In the genomic region with DNA sequence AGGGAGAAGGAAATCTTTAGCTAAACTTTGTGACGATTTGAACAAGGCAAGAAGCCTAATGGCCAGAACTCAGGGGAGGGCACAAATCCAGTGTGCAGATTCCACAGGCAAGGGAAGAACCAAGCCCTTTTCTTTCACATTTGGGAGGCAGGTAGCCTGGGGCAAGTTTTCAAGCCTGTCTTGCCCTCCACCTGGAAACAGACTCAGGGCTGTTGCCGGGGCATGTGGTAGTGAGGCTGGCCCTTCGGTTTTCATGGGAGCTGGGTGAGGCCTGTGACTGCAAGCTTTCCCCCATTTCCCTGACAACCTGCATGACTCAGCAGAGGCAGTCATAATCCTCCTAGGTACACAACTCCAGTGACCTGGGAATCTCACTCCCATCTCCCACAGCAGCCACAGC, we compare ENCODE assay signal across 6 cellular contexts.
DNase-seq lines count a peak whose midpoint lies in the region; TF ChIP-seq lines count a peak whose summit lies in the region.
"Not testable (repeated sequence)": the region's sequence is repeated elsewhere in the genome, so short reads cannot be mapped to it uniquely, and the experiment has no call there.

No MANE protein-coding gene starts in this region.

- 11% methylated on average over 3 of the region's 3 CpGs for WGBS in mammary epithelial cell (ENCODE audit: low coverage, missing lambda C conversion rate)

- not testable (repeated sequence) for H4K20me1 ChIP-seq in PC-9 (ENCODE audit: insufficient read depth); mammary epithelial cell (ENCODE audit: insufficient read depth, low read length)

- H3K9me2 ChIP-seq in PC-9 (ENCODE audit: insufficient read depth) = not testable (repeated sequence)

- H3K4me3 ChIP-seq in PC-9; mammary epithelial cell (replicated peaks in 1 of 3; ENCODE audit: insufficient read depth in 1 of 3, low read depth in 2 of 3, low read length in 3 of 3): not testable (repeated sequence)

- peak overlapping the region; percentile 77 for H2AFZ ChIP-seq in PC-9
- H2AFZ ChIP-seq in mammary epithelial cell (ENCODE audit: low read depth, low read length) = peak overlapping the region; percentile 75

- dilution Hi-C loops in mammary epithelial cell (cut with HindIII; ENCODE audit: low sequenced_read_pairs) = not testable (repeated sequence)

- in situ Hi-C loops in Caki2 (cut with HindIII; ENCODE audit: low pct_unique_long_range_greater_than_20kb, low sequenced_read_pairs); mammary epithelial cell (cut with MboI; ENCODE audit: low sequenced_read_pairs in 2 of 2): not testable (repeated sequence)

- H3K79me2 ChIP-seq in PC-9 (ENCODE audit: low read depth); mammary epithelial cell (ENCODE audit: insufficient read depth, low read length): not testable (repeated sequence)

- TF ChIP-seq CTCF in PC-9 (conservative IDR thresholded peaks at IDR 0.05); mammary epithelial cell (conservative IDR thresholded peaks at IDR 0.05 in 1 of 2, IDR thresholded peaks at IDR 0.05 in 1 of 2; ENCODE audit: extremely low read depth in 1 of 2, insufficient read depth in 1 of 2, low read depth in 1 of 2, low read length in 2 of 2): not testable (repeated sequence)

- CTCF ChIA-PET in PC-9 (lab: Charles Lee); mammary epithelial cell (lab: Charles Lee; ENCODE audit: low non-redundant PET): not testable (repeated sequence)

- peak overlapping the region; percentile 25 for H3K4me2 ChIP-seq in PC-9
- H3K4me2 ChIP-seq in mammary epithelial cell (ENCODE audit: insufficient read depth, low read depth, low read length) = peak overlapping the region; percentile 15

- H3K27me3 ChIP-seq in PC-9 (ENCODE audit: insufficient read depth, low read depth); mammary epithelial cell (ENCODE audit: insufficient read depth, low read length): not testable (repeated sequence)

- H3K27ac ChIP-seq in PC-9 = not testable (repeated sequence)
- H3K27ac ChIP-seq in mammary epithelial cell (ENCODE audit: insufficient read depth, low read depth, low read length) (peak overlapping the region; percentile 93), epithelial cell of prostate (peak overlapping the region; percentile 75)

- peak; percentile 50 for DNase-seq in Caki2 (ENCODE audit: low read depth)
- peak; percentile 13 for DNase-seq in HT1080 (ENCODE audit: low read depth)
- DNase-seq in PC-9 = peak; percentile 19 to 52
- peak; percentile 55 for DNase-seq in mammary epithelial cell
- DNase-seq in epithelial cell of prostate (ENCODE audit: low read depth, low spot score) = peak; percentile 73
- DNase-seq in islet precursor cell = peak; percentile 63

- peaks cover 12% of the 10 kb centered on the region for H3K4me1 ChIP-seq in PC-9 (replicated peaks; ENCODE audit: insufficient read depth)
- not testable (repeated sequence) for H3K4me1 ChIP-seq in mammary epithelial cell (ENCODE audit: insufficient read depth, low read length)

- H3K9ac ChIP-seq in mammary epithelial cell (ENCODE audit: insufficient read depth, low read length) = peak overlapping the region; percentile 35

- POLR2A ChIA-PET in PC-9 (lab: Charles Lee; ENCODE audit: unreplicated experiment) = not testable (repeated sequence)

- H3K36me3 ChIP-seq in PC-9 (ENCODE audit: low read depth); mammary epithelial cell (ENCODE audit: insufficient read depth, low read length): not testable (repeated sequence)

- intact Hi-C loops in PC-9 (cut with micrococcal nuclease; ENCODE audit: unreplicated experiment); mammary epithelial cell (cut with micrococcal nuclease): not testable (repeated sequence)

- H3F3A ChIP-seq in PC-9 (ENCODE audit: insufficient read depth, low read depth) = not testable (repeated sequence)

- H3K9me3 ChIP-seq in PC-9 (ENCODE audit: insufficient read depth, low read depth); mammary epithelial cell (replicated peaks; ENCODE audit: insufficient read depth, low read length): not testable (repeated sequence)

- BruUV-seq in PC-9 (replicated peaks; lab: Mats Ljungman, UMichigan); mammary epithelial cell (replicated peaks; lab: Mats Ljungman, UMichigan): not testable (repeated sequence)

Comparison
In these comparisons a context has a peak if more than half of its experiments do, and no peak if none do; other contexts are left out.
1. DNase-seq: peak in every context shown above with its lines; median percentile 73 in epithelial cell of prostate; 63 in islet precursor cell; 55 in mammary epithelial cell; 50 in Caki2; 36 in PC-9; 13 in HT1080.